ENCODE assay signal across 16 cellular contexts in genomic region chr3:126939347-126939735, GRCh38. TPM values are rescaled to one million over a fixed set of nuclear protein-coding genes. Genes with fewer than 3 reads are reported as not detected.
A peak's percentile ranks its signal among the peaks of the same experiment; 100 is the strongest.
DNase-seq lines count a peak whose midpoint lies in the region; ATAC-seq and TF ChIP-seq lines count a peak whose summit lies in the region.
"Had no signal": no experiment of that assay in that cellular context is flagged by ENCODE, and none has a peak within 500 bp of the region (broad histone marks: within the 10 kb centered on the region; RNA-seq: fewer than 3 reads in every experiment).

No MANE protein-coding gene starts in this region.

- no peak overlapping the region for H3K4me3 Mint-ChIP-seq in osteocyte (ENCODE audit: unreplicated experiment)
- H3K4me3 Mint-ChIP-seq: activated CD4-positive, alpha-beta T cell treated with anti-CD3 and anti-CD28 coated beads for 36 hours; activated T-cell treated with anti-CD3 and anti-CD28 coated beads, Interleukin-2, amount 50 U/mL, for 72 hours had no signal

- ATAC-seq in HG02852 (IDR thresholded peaks at IDR 0.05; ENCODE audit: unreplicated experiment): no peak
- ATAC-seq: activated CD4-positive, alpha-beta T cell treated with anti-CD3 and anti-CD28 coated beads for 36 hours; activated T-cell treated with anti-CD3 and anti-CD28 coated beads, Interleukin-2, amount 50 U/mL, for 72 hours had no signal

- H3K4me2 ChIP-seq in OCI-LY3 (ENCODE audit: low read length): no peak overlapping the region

- no peaks in the 10 kb centered on the region for H3K9me3 ChIP-seq in OCI-LY3 (ENCODE audit: insufficient read depth, low read length)
- H3K9me3 ChIP-seq: testis had no signal

- H3K27me3 ChIP-seq in H7 (ENCODE audit: control insufficient read depth, insufficient read depth, low read length) (no peaks in the 10 kb centered on the region), OCI-LY3 (ENCODE audit: low read depth, low read length) (no peaks in the 10 kb centered on the region)
- H3K27me3 ChIP-seq: testis had no signal

- H3K9me3 Mint-ChIP-seq in osteocyte (ENCODE audit: unreplicated experiment): no peaks in the 10 kb centered on the region
- H3K9me3 Mint-ChIP-seq: activated T-cell treated with anti-CD3 and anti-CD28 coated beads, Interleukin-2, amount 50 U/mL, for 72 hours had no signal

- no peak overlapping the region for H3K27ac ChIP-seq in OCI-LY3 (ENCODE audit: low read length)
- H3K27ac ChIP-seq: testis had no signal

- H3K4me1 ChIP-seq in OCI-LY3 (ENCODE audit: low read length): peaks cover 14% of the 10 kb centered on the region

- peaks cover 10% of the 10 kb centered on the region for H3K4me1 Mint-ChIP-seq in osteocyte (ENCODE audit: unreplicated experiment)
- H3K4me1 Mint-ChIP-seq: activated CD4-positive, alpha-beta T cell treated with anti-CD3 and anti-CD28 coated beads for 36 hours had no signal

- no peak overlapping the region for H3K4me3 ChIP-seq in H7 (ENCODE audit: insufficient read depth, low read depth, low read length)
- no peak overlapping the region for H3K4me3 ChIP-seq in OCI-LY3 (ENCODE audit: low read length)
- no peak overlapping the region for H3K4me3 ChIP-seq in epithelial cell of proximal tubule (ENCODE audit: low read depth, low read length)
- H3K4me3 ChIP-seq: testis had no signal

- no peak overlapping the region for H2AFZ ChIP-seq in OCI-LY3 (ENCODE audit: low read depth, low read length)

- H3K36me3 Mint-ChIP-seq in osteocyte (ENCODE audit: unreplicated experiment): no peaks in the 10 kb centered on the region

- peak; percentile 50 for TF ChIP-seq CTCF in OCI-LY3 (IDR thresholded peaks at IDR 0.05; ENCODE audit: low read depth, low read length)
- TF ChIP-seq CTCF in epithelial cell of proximal tubule (conservative IDR thresholded peaks at IDR 0.05; ENCODE audit: low read depth, low read length): peak; percentile 26
- peak; percentile 11 for TF ChIP-seq CTCF in osteocyte (IDR thresholded peaks at IDR 0.05)

- H3K27me3 Mint-ChIP-seq in osteocyte (ENCODE audit: unreplicated experiment): no peaks in the 10 kb centered on the region
- H3K27me3 Mint-ChIP-seq: activated CD4-positive, alpha-beta T cell treated with anti-CD3 and anti-CD28 coated beads for 36 hours had no signal

- no peak overlapping the region for H3K9ac ChIP-seq in OCI-LY3 (ENCODE audit: low read length)

- DNase-seq in H7 (peak; percentile 65), epithelial cell of proximal tubule (ENCODE audit: low read depth) (no peak), osteocyte (ENCODE audit: extremely low spot score, unreplicated experiment) (no peak), SK-N-DZ (ENCODE audit: low spot score) (no peak), C1 segment of cervical spinal cord (lab: John Stamatoyannopoulos, UW) (no peak), DMS79 (lab: John Stamatoyannopoulos, UW) (no peak)
- DNase-seq: activated CD4-positive, alpha-beta T cell treated with anti-CD3 and anti-CD28 coated beads for 36 hours; activated T-cell treated with anti-CD3 and anti-CD28 coated beads, Interleukin-2, amount 50 U/mL, for 72 hours; effector memory CD4-positive, alpha-beta T cell; KG1; left cardiac atrium; NCI-H2029; NCI-H82; testis had no signal

- no peaks in the 10 kb centered on the region for H3K79me2 ChIP-seq in OCI-LY3 (ENCODE audit: low read length)

- H4K20me1 ChIP-seq in OCI-LY3 (ENCODE audit: insufficient read depth, low read length): no peaks in the 10 kb centered on the region

- no peaks in the 10 kb centered on the region for H3K36me3 ChIP-seq in H7 (replicated peaks; ENCODE audit: control insufficient read depth, insufficient read depth, low read length)
- no peaks in the 10 kb centered on the region for H3K36me3 ChIP-seq in OCI-LY3 (replicated peaks; ENCODE audit: low read depth, low read length)

- H3K27ac Mint-ChIP-seq in osteocyte (ENCODE audit: unreplicated experiment): no peak overlapping the region
- H3K27ac Mint-ChIP-seq: activated CD4-positive, alpha-beta T cell treated with anti-CD3 and anti-CD28 coated beads for 36 hours; activated T-cell treated with anti-CD3 and anti-CD28 coated beads, Interleukin-2, amount 50 U/mL, for 72 hours had no signal

RNA-seq across cellular contexts. Expression of gene PLXNA1, which starts 43.6 kb away (rescaled TPM):
- total RNA-seq in H7 (2014; rRNA removed; shearing (Covaris generic)): 41.9 and 42.7 TPM in 2 replicates
- total RNA-seq in epithelial cell of proximal tubule (35.5 and 42.2 TPM in 2 replicates), osteocyte (60.5 and 65.5 TPM in 2 replicates)
- 35.7 and 45.9 TPM in 2 replicates for polyA plus RNA-seq in SK-N-DZ (2014; cell fraction: cytosol; rRNA removed)
- polyA plus RNA-seq in SK-N-DZ (2014; cell fraction: nucleus; rRNA removed): 116 and 164 TPM in 2 replicates
